In genomic region chr19:6736917-6737283, GRCh38 we compare ENCODE assay signal across 8 cellular contexts.
DNase-seq lines count a peak whose midpoint lies in the region; TF ChIP-seq lines count a peak whose summit lies in the region.

No MANE protein-coding gene starts in this region.

- H3K9me3 ChIP-seq in muscle layer of duodenum (ENCODE audit: control insufficient read depth in 1 of 2, low read length in 2 of 2), result no peaks in the 10 kb centered on the region

- H3K36me3 ChIP-seq in muscle layer of duodenum (ENCODE audit: control insufficient read depth in 1 of 2, insufficient read depth in 2 of 2, low read length in 2 of 2), result peaks cover 7 to 22% of the 10 kb centered on the region in 2 donors

- H3K4me1 ChIP-seq in muscle layer of duodenum (ENCODE audit: control insufficient read depth in 1 of 2, insufficient read depth in 2 of 2, low read length in 2 of 2), result peaks cover 15 to 41% of the 10 kb centered on the region in 2 donors

- peak overlapping the region; percentile 89 for H3K27ac ChIP-seq in muscle layer of duodenum (ENCODE audit: low read length)

- no peaks in the 10 kb centered on the region for H3K27me3 ChIP-seq in muscle layer of duodenum (ENCODE audit: low read depth, low read length)

- H3K4me3 ChIP-seq in AG10803 (ENCODE audit: low read length) (peak overlapping the region; percentile 64), LNCaP clone FGC (ENCODE audit: low read depth, low read length) (peak overlapping the region; percentile 97), choroid plexus epithelial cell (ENCODE audit: low read depth, low read length) (peak overlapping the region; percentile 82), muscle layer of duodenum (ENCODE audit: low read depth in 1 of 2, low read length in 2 of 2) (peak overlapping the region; percentile 89 to 91)

- DNase-seq in AG10803 (ENCODE audit: low read depth) (no peak), LNCaP clone FGC (ENCODE audit: low read depth) (no peak), choroid plexus epithelial cell (ENCODE audit: low read depth) (no peak), NCI-H128 (lab: John Stamatoyannopoulos, UW; ENCODE audit: unreplicated experiment) (no peak), dedifferentiated amniotic fluid mesenchymal stem cell (ENCODE audit: extremely low spot score) (no peak), cerebellar nuclear complex (lab: John Stamatoyannopoulos, UW) (no peak)
- DNase-seq in activated effector memory CD4-positive, alpha-beta T cell treated with Interleukin-2 at 50 U/mL for 16 hours, result no peak

- no peak for TF ChIP-seq CTCF in AG10803 (conservative IDR thresholded peaks at IDR 0.05; ENCODE audit: low read length)
- TF ChIP-seq CTCF in LNCaP clone FGC (IDR thresholded peaks at IDR 0.05; ENCODE audit: control insufficient read depth, extremely low read depth, insufficient read depth), result no peak
- no peak for TF ChIP-seq CTCF in choroid plexus epithelial cell (conservative IDR thresholded peaks at IDR 0.05; ENCODE audit: low read depth, low read length)
